In genomic region chr17:11244781-11245180, GRCh38 we compare ENCODE assay signal across 19 cellular contexts. TPM values are rescaled to one million over a fixed set of nuclear protein-coding genes. Genes with fewer than 3 reads are reported as not detected.
A peak's percentile ranks its signal among the peaks of the same experiment; 100 is the strongest.
DNase-seq lines count a peak whose midpoint lies in the region; ATAC-seq and TF ChIP-seq lines count a peak whose summit lies in the region.
"Had no signal": no experiment of that assay in that cellular context is flagged by ENCODE, and none has a peak within 500 bp of the region (broad histone marks: within the 10 kb centered on the region; RNA-seq: fewer than 3 reads in every experiment).

No MANE protein-coding gene starts in this region.

- no peaks in the 10 kb centered on the region for H3K27me3 ChIP-seq in A673 (replicated peaks; ENCODE audit: insufficient read depth, low read depth, low read length, poor library complexity)
- H3K27me3 ChIP-seq in H7 (ENCODE audit: control insufficient read depth, insufficient read depth, low read length) = peaks cover 41% of the 10 kb centered on the region
- peaks cover 33% of the 10 kb centered on the region for H3K27me3 ChIP-seq in MG63
- no peaks in the 10 kb centered on the region for H3K27me3 ChIP-seq in osteoblast (ENCODE audit: insufficient read depth, low read length)

- no peak overlapping the region for H3K4me3 Mint-ChIP-seq in nephron progenitor cell
- H3K4me3 Mint-ChIP-seq: CD8-positive, alpha-beta T cell; HFFc6 had no signal

- no peak overlapping the region for H3K4me2 ChIP-seq in osteoblast (ENCODE audit: insufficient read depth, low read length)

- H3K36me3 ChIP-seq in A673 (ENCODE audit: insufficient read depth, low read length, poor library complexity, severe bottlenecking) = peaks cover 7% of the 10 kb centered on the region
- no peaks in the 10 kb centered on the region for H3K36me3 ChIP-seq in H7 (replicated peaks; ENCODE audit: control insufficient read depth, insufficient read depth, low read length)
- no peaks in the 10 kb centered on the region for H3K36me3 ChIP-seq in MG63
- no peaks in the 10 kb centered on the region for H3K36me3 ChIP-seq in osteoblast (ENCODE audit: insufficient read depth, low read length)

- peak overlapping the region; percentile 65 for H3K4me3 ChIP-seq in A673 (ENCODE audit: low read depth, low read length, poor library complexity, severe bottlenecking)
- no peak overlapping the region for H3K4me3 ChIP-seq in H7 (ENCODE audit: insufficient read depth, low read depth, low read length)
- no peak overlapping the region for H3K4me3 ChIP-seq in MG63
- H3K4me3 ChIP-seq in osteoblast (ENCODE audit: insufficient read depth, low read length) = no peak overlapping the region
- H3K4me3 ChIP-seq: GM12878 had no signal

- no peaks in the 10 kb centered on the region for H3K9me3 ChIP-seq in A673 (ENCODE audit: low read depth, low read length, poor library complexity, severe bottlenecking)
- H3K9me3 ChIP-seq in MG63 = no peaks in the 10 kb centered on the region
- no peaks in the 10 kb centered on the region for H3K9me3 ChIP-seq in osteoblast (ENCODE audit: low read depth, low read length)

- BruUV-seq in A673 (replicated peaks; lab: Mats Ljungman, UMichigan) = no TSS peak

- no peak overlapping the region for H3K27ac Mint-ChIP-seq in nephron progenitor cell
- H3K27ac Mint-ChIP-seq: CD8-positive, alpha-beta T cell; HFFc6; IgD-negative memory B cell had no signal

- no peaks in the 10 kb centered on the region for H4K20me1 ChIP-seq in osteoblast (ENCODE audit: insufficient read depth, low read length)

- H2AFZ ChIP-seq in osteoblast (ENCODE audit: low read length) = no peak overlapping the region

- DNase-seq in A673 (ENCODE audit: low spot score) (no peak), H7 (peak; percentile 31), islet precursor cell (peak; percentile 74), nephron progenitor cell (peak; percentile 15), MG63 (no peak), osteoblast (ENCODE audit: insufficient read length, low spot score, missing footprints) (no peak), DMS153 (lab: John Stamatoyannopoulos, UW) (no peak)
- DNase-seq: 8988T; ACHN; CD8-positive, alpha-beta T cell; COR-L47; HCEC 1CT; HFFc6 had no signal

- CTCF ChIA-PET in A673 (lab: Charles Lee) = interaction anchor here (1.1 kb wide), 1 partner anchor 52 kb away, joined by 4 read pairs; no protein-coding TSS in a partner anchor

- peaks cover 54% of the 10 kb centered on the region for H3K4me1 Mint-ChIP-seq in nephron progenitor cell
- H3K4me1 Mint-ChIP-seq: IgD-negative memory B cell had no signal

- ATAC-seq in GM21423 (IDR thresholded peaks at IDR 0.05; ENCODE audit: unreplicated experiment) = no peak
- ATAC-seq: CD8-positive, alpha-beta T cell; GM12878 had no signal

- H3K4me1 ChIP-seq in A673 (ENCODE audit: insufficient read depth, low read length, poor library complexity, severe bottlenecking) (peaks cover 71% of the 10 kb centered on the region), osteoblast (ENCODE audit: insufficient read depth, low read length) (no peaks in the 10 kb centered on the region)

- POLR2A ChIA-PET in A673 (lab: Charles Lee; ENCODE audit: low non-redundant PET) = no interaction called here

- peaks cover 19% of the 10 kb centered on the region for H3K27me3 Mint-ChIP-seq in nephron progenitor cell (ENCODE audit: low read depth, poor library complexity)

- TF ChIP-seq CTCF in A673 (conservative IDR thresholded peaks at IDR 0.05; ENCODE audit: low read depth, low read length) (no peak), nephron progenitor cell (IDR thresholded peaks at IDR 0.05) (no peak), osteoblast (IDR thresholded peaks at IDR 0.05; ENCODE audit: extremely low read depth, low read depth, low read length) (no peak)

- intact Hi-C loops in A673 (cut with micrococcal nuclease; ENCODE audit: unreplicated experiment) = loop anchor here (1.0 to 5.0 kb wide), 6 partner anchors 138 to 498 kb away; no protein-coding TSS in a partner anchor

- no peaks in the 10 kb centered on the region for H3K79me2 ChIP-seq in osteoblast (ENCODE audit: insufficient read depth, low read length)

- H3K36me3 Mint-ChIP-seq in nephron progenitor cell (ENCODE audit: low read depth) = no peaks in the 10 kb centered on the region
- H3K36me3 Mint-ChIP-seq: CD8-positive, alpha-beta T cell; IgD-negative memory B cell had no signal

- no peaks in the 10 kb centered on the region for H3K9me3 Mint-ChIP-seq in nephron progenitor cell
- H3K9me3 Mint-ChIP-seq: CD8-positive, alpha-beta T cell had no signal

- H3K27ac ChIP-seq in A673 (ENCODE audit: low read depth, low read length, poor library complexity, severe bottlenecking) = peak overlapping the region; percentile 82
- H3K27ac ChIP-seq in osteoblast (ENCODE audit: low read depth, low read length) = no peak overlapping the region
- H3K27ac ChIP-seq: C4-2B had no signal

RNA-seq across cellular contexts. Expression of gene SHISA6, which starts 3.8 kb away (rescaled TPM):
- total RNA-seq in A673 (2021) = 40.0 and 42.0 TPM in 2 replicates
- total RNA-seq in H7 (2014; rRNA removed; shearing (Covaris generic)) = 0.63 and 1.0 TPM in 2 replicates
- total RNA-seq in MG63 (2014; rRNA removed; shearing (Covaris generic); ENCODE audit: low replicate concordance) = not detected in 2 replicates
- total RNA-seq in osteoblast = not detected in 2 replicates
- total RNA-seq: CD8-positive, alpha-beta T cell; Daoy; GM12878; HFFc6; HT1080 had no signal

Comparison
In these comparisons a context has a peak if more than half of its experiments do, and no peak if none do; other contexts are left out.
1. DNase-seq: peak in H7 (single experiment), islet precursor cell (single experiment) and nephron progenitor cell (single experiment); none in A673 (single experiment), MG63 (single experiment), osteoblast (single experiment) and DMS153 (single experiment).
2. RNA of gene SHISA6, which starts 3.8 kb away (total RNA-seq): 40.0 to 42.0 TPM in A673; 0.63 to 1.0 TPM in H7, not detected in MG63 and not detected in osteoblast; every median in the first group is over 10 times any median in the second.